ENCODE assay signal across 8 cellular contexts in genomic region chr6:27132532-27133280, GRCh38.
DNase-seq lines count a peak whose midpoint lies in the region; ATAC-seq, FAIRE-seq and TF ChIP-seq lines count a peak whose summit lies in the region.

No MANE protein-coding gene starts in this region.

- POLR2A ChIA-PET in Caco-2 (lab: Charles Lee): interaction anchor here (0.5 to 5.3 kb wide), 16 partner anchors 14 to 1028 kb away, joined by 3 to 221 read pairs (median 5); a partner anchor contains a TSS

- TF ChIP-seq CTCF in Caco-2 (IDR thresholded peaks at IDR 0.05; ENCODE audit: insufficient read depth in 1 of 2, low read depth in 1 of 2, low read length in 1 of 2, severe bottlenecking in 1 of 2, unreplicated experiment in 1 of 2) (no peak), epithelial cell of esophagus (IDR thresholded peaks at IDR 0.05; ENCODE audit: insufficient read depth, low read depth, low read length, missing control alignments) (no peak)

- H3K4me1 ChIP-seq in Caco-2: peaks cover 25% of the 10 kb centered on the region

- DNase-seq in Caco-2 (peak; percentile 95 to 96), HTR-8/SVneo (ENCODE audit: insufficient read length, low spot score) (peak; percentile 96), NOMO-1 treated with DMSO at 0.1 percent for 48 hours (lab: John Stamatoyannopoulos, UW; ENCODE audit: unreplicated experiment) (peak; percentile 97), epithelial cell of esophagus (ENCODE audit: low read depth) (peak; percentile 100), midbrain (lab: John Stamatoyannopoulos, UW) (peak; percentile 92)
- peak; percentile 88 for DNase-seq in activated CD8-positive, alpha-beta memory T cell treated with anti-CD3 and anti-CD28 coated beads, Interleukin-2, amount 50 U/mL, for 1 hour (ENCODE audit: extremely low read depth)
- peak; percentile 64 to 73 for DNase-seq in stimulated activated CD8-positive, alpha-beta memory T cell treated with anti-CD3 and anti-CD28 coated beads, Interleukin-2, amount 100 ng/mL, for 1 hour (ENCODE audit: low read depth in 2 of 2)

- intact Hi-C loops in Caco-2 (cut with micrococcal nuclease; ENCODE audit: unreplicated experiment): loop anchor here (1.0 to 10.0 kb wide), 7 partner anchors 15 to 1732 kb away; a partner anchor contains a TSS

- CTCF ChIA-PET in Caco-2 (lab: Charles Lee): interaction anchor here (0.6 kb wide), 2 partner anchors 11 to 53 kb away, joined by 3 read pairs; no protein-coding TSS in a partner anchor

- no peaks in the 10 kb centered on the region for H3K9me3 Mint-ChIP-seq in Caco-2 (ENCODE audit: unreplicated experiment)

- no peak overlapping the region for H3K27ac Mint-ChIP-seq in Caco-2 (ENCODE audit: unreplicated experiment)

- peak; percentile 79 for FAIRE-seq in HTR-8/SVneo (lab: Jason Lieb, UNC)

- peaks cover 10% of the 10 kb centered on the region for H3K36me3 Mint-ChIP-seq in Caco-2 (ENCODE audit: insufficient read depth, unreplicated experiment)

- no peaks in the 10 kb centered on the region for H3K27me3 ChIP-seq in Caco-2 (replicated peaks; ENCODE audit: control insufficient read depth, insufficient read depth, low read length)

- peaks cover 6% of the 10 kb centered on the region for H3K4me1 Mint-ChIP-seq in Caco-2 (ENCODE audit: low read depth, unreplicated experiment)

- H3K4me3 ChIP-seq in Caco-2 (ENCODE audit: low read depth, low read length): peak overlapping the region; percentile 70
- peak overlapping the region; percentile 82 for H3K4me3 ChIP-seq in epithelial cell of esophagus (ENCODE audit: low read length)

- H3K9me3 ChIP-seq in Caco-2: 0 out of 2 replicates have a peak, but pooled peaks cover 3% of the 10 kb centered on the region

- ATAC-seq in GM21390 (IDR thresholded peaks at IDR 0.05; ENCODE audit: unreplicated experiment): peak; percentile 74

- H3K27me3 Mint-ChIP-seq in Caco-2 (ENCODE audit: insufficient read depth, unreplicated experiment): no peaks in the 10 kb centered on the region

- no peak overlapping the region for H3K4me3 Mint-ChIP-seq in Caco-2 (ENCODE audit: unreplicated experiment)

- no TSS peak for BruUV-seq in Caco-2 (replicated peaks; lab: Mats Ljungman, UMichigan)

- no peaks in the 10 kb centered on the region for H3K36me3 ChIP-seq in Caco-2 (ENCODE audit: control insufficient read depth, insufficient read depth, low read length)

Comparison
In these comparisons a context has a peak if more than half of its experiments do, and no peak if none do; other contexts are left out.
1. Peak in every context shown above with its lines: DNase-seq, ATAC-seq and H3K4me3 ChIP-seq.